23 cellular contexts compared by ENCODE assay signal in genomic region chr13:112818698-112819045, GRCh38.
DNase-seq lines count a peak whose midpoint lies in the region; ATAC-seq and TF ChIP-seq lines count a peak whose summit lies in the region.
"Had no signal": no experiment of that assay in that cellular context is flagged by ENCODE, and none has a peak within 500 bp of the region (broad histone marks: within the 10 kb centered on the region; RNA-seq: fewer than 3 reads in every experiment).

No MANE protein-coding gene starts in this region.

- H3K9ac ChIP-seq in Karpas-422 (ENCODE audit: low read length), result no peak overlapping the region
- H3K9ac ChIP-seq: BLaER1 had no signal

- H3K27ac ChIP-seq in cardiac muscle cell (peak overlapping the region; percentile 75), aorta (ENCODE audit: low read depth in 1 of 2, low read length in 2 of 2) (no peak overlapping the region), Karpas-422 (ENCODE audit: low read length) (no peak overlapping the region)
- H3K27ac ChIP-seq: 22Rv1, BLaER1, C4-2B had no signal

- peak overlapping the region; percentile 82 for H3K4me3 Mint-ChIP-seq in endothelial cell (ENCODE audit: unreplicated experiment)
- H3K4me3 Mint-ChIP-seq in osteocyte (ENCODE audit: unreplicated experiment), result no peak overlapping the region
- H3K4me3 Mint-ChIP-seq: B cell; CD4-positive, CD25-positive, alpha-beta regulatory T cell; CD8-positive, alpha-beta T cell; GM23338; HFFc6 had no signal

- H4K20me1 ChIP-seq in Karpas-422 (ENCODE audit: insufficient read depth, low read depth, low read length), result no peaks in the 10 kb centered on the region
- H4K20me1 ChIP-seq: BLaER1 had no signal

- WGBS in aorta, 2 donors, result 91% methylated on average over 7 of the region's 7 CpGs

- no peaks in the 10 kb centered on the region for H3K79me2 ChIP-seq in Karpas-422 (ENCODE audit: low read length)

- intact Hi-C loops in left ventricle myocardium superior (cut with micrococcal nuclease) (no loop called here), aorta (cut with DNase I) (no loop called here)

- H3K27ac Mint-ChIP-seq in endothelial cell (ENCODE audit: unreplicated experiment) (no peak overlapping the region), osteocyte (ENCODE audit: unreplicated experiment) (no peak overlapping the region)
- H3K27ac Mint-ChIP-seq: B cell; CD4-positive, CD25-positive, alpha-beta regulatory T cell; CD8-positive, alpha-beta T cell; GM23338; HFFc6 had no signal

- H3K27me3 ChIP-seq in cardiac muscle cell (no peaks in the 10 kb centered on the region), aorta (ENCODE audit: control insufficient read depth in 1 of 2, insufficient read depth in 2 of 2, low read length in 1 of 2) (no peaks in the 10 kb centered on the region), Karpas-422 (ENCODE audit: low read length) (no peaks in the 10 kb centered on the region)
- H3K27me3 ChIP-seq: BLaER1 had no signal

- H3K36me3 Mint-ChIP-seq in endothelial cell (ENCODE audit: low read depth, unreplicated experiment) (peaks cover 72% of the 10 kb centered on the region), osteocyte (ENCODE audit: unreplicated experiment) (peaks cover 28% of the 10 kb centered on the region)

- H3K36me3 ChIP-seq in cardiac muscle cell, result peaks cover 42% of the 10 kb centered on the region
- H3K36me3 ChIP-seq in aorta (ENCODE audit: control insufficient read depth in 1 of 2, insufficient read depth in 2 of 2, low read length in 1 of 2), result peaks cover 0 to 4% of the 10 kb centered on the region in 2 donors
- H3K36me3 ChIP-seq in Karpas-422 (ENCODE audit: insufficient read depth, low read length), result no peaks in the 10 kb centered on the region

- H3K9me3 Mint-ChIP-seq in endothelial cell (ENCODE audit: unreplicated experiment) (no peaks in the 10 kb centered on the region), osteocyte (ENCODE audit: unreplicated experiment) (peaks cover 4% of the 10 kb centered on the region)
- H3K9me3 Mint-ChIP-seq: CD8-positive, alpha-beta T cell had no signal

- DNase-seq in cardiac muscle cell (ENCODE audit: low read depth in 1 of 2, low spot score in 1 of 2), result no peak
- DNase-seq in left ventricle myocardium superior, result no peak
- DNase-seq in endothelial cell (ENCODE audit: low spot score), result no peak
- peak; percentile 51 for DNase-seq in osteocyte (ENCODE audit: extremely low spot score, unreplicated experiment)
- DNase-seq in aorta, result peak; percentile 23 to 49
- DNase-seq in NCI-H1930 (lab: John Stamatoyannopoulos, UW), result no peak
- DNase-seq in germinal center (ENCODE audit: low spot score), result no peak
- no peak for DNase-seq in Karpas-422
- DNase-seq: Caco-2; CD4-positive, CD25-positive, alpha-beta regulatory T cell; CD8-positive, alpha-beta T cell; DMS 273 treated with DMSO at 0.1 percent for 48 hours; DMS79; EL; GDM1; HFFc6 had no signal

- H3K4me3 ChIP-seq in cardiac muscle cell (no peak overlapping the region), aorta (ENCODE audit: low read length in 2 of 2) (no peak overlapping the region), Karpas-422 (ENCODE audit: low read length) (no peak overlapping the region)
- H3K4me3 ChIP-seq: BLaER1, GM12878, GM23338, HAP-1 had no signal

- H2AFZ ChIP-seq in Karpas-422 (ENCODE audit: low read length), result no peak overlapping the region
- H2AFZ ChIP-seq: GM23338 had no signal

- H3K27me3 Mint-ChIP-seq in endothelial cell (ENCODE audit: unreplicated experiment), result peaks cover 11% of the 10 kb centered on the region
- H3K27me3 Mint-ChIP-seq in osteocyte (ENCODE audit: unreplicated experiment), result no peaks in the 10 kb centered on the region
- H3K27me3 Mint-ChIP-seq: B cell; CD4-positive, CD25-positive, alpha-beta regulatory T cell had no signal

- H3K9me3 ChIP-seq in cardiac muscle cell (ENCODE audit: low read depth) (no peaks in the 10 kb centered on the region), aorta (ENCODE audit: control insufficient read depth, low read length) (no peaks in the 10 kb centered on the region), Karpas-422 (ENCODE audit: low read length) (no peaks in the 10 kb centered on the region)
- H3K9me3 ChIP-seq: Caco-2, HAP-1 had no signal

- H3K4me2 ChIP-seq in Karpas-422 (ENCODE audit: low read depth, low read length, poor library complexity, severe bottlenecking), result no peak overlapping the region
- H3K4me2 ChIP-seq: BLaER1, GM23338 had no signal

- no peaks in the 10 kb centered on the region for H3K4me1 ChIP-seq in cardiac muscle cell (ENCODE audit: low read depth)
- no peaks in the 10 kb centered on the region for H3K4me1 ChIP-seq in aorta (ENCODE audit: control insufficient read depth in 1 of 2, insufficient read depth in 2 of 2, low read length in 2 of 2)
- H3K4me1 ChIP-seq in Karpas-422 (ENCODE audit: low read length), result no peaks in the 10 kb centered on the region
- H3K4me1 ChIP-seq: Caco-2, HAP-1 had no signal

- no peaks in the 10 kb centered on the region for H3K9me2 ChIP-seq in Karpas-422 (replicated peaks; ENCODE audit: insufficient read depth, low read length)

- ATAC-seq in left ventricle myocardium superior (no peak), aorta (ENCODE audit: low FRiP score) (no peak)
- ATAC-seq: CD8-positive, alpha-beta T cell; GM12878; GM23338 had no signal

- H3K4me1 Mint-ChIP-seq in endothelial cell (ENCODE audit: unreplicated experiment) (peaks cover 13% of the 10 kb centered on the region), osteocyte (ENCODE audit: unreplicated experiment) (no peaks in the 10 kb centered on the region)
- H3K4me1 Mint-ChIP-seq: B cell; CD4-positive, CD25-positive, alpha-beta regulatory T cell; GM23338 had no signal

- TF ChIP-seq CTCF in cardiac muscle cell (IDR thresholded peaks at IDR 0.05; ENCODE audit: low read depth, low read length) (no peak), endothelial cell (IDR thresholded peaks at IDR 0.05; ENCODE audit: unreplicated experiment) (no peak), osteocyte (IDR thresholded peaks at IDR 0.05) (no peak)

Comparison
In these comparisons a context has a peak if more than half of its experiments do, and no peak if none do; other contexts are left out.
1. DNase-seq: peak in osteocyte (single experiment) and aorta (2 of 2); none in cardiac muscle cell (0 of 2), left ventricle myocardium superior (single experiment), endothelial cell (single experiment), NCI-H1930 (0 of 2), germinal center (single experiment) and Karpas-422 (single experiment).